8 cellular contexts compared by ENCODE assay signal in the genomic region with DNA sequence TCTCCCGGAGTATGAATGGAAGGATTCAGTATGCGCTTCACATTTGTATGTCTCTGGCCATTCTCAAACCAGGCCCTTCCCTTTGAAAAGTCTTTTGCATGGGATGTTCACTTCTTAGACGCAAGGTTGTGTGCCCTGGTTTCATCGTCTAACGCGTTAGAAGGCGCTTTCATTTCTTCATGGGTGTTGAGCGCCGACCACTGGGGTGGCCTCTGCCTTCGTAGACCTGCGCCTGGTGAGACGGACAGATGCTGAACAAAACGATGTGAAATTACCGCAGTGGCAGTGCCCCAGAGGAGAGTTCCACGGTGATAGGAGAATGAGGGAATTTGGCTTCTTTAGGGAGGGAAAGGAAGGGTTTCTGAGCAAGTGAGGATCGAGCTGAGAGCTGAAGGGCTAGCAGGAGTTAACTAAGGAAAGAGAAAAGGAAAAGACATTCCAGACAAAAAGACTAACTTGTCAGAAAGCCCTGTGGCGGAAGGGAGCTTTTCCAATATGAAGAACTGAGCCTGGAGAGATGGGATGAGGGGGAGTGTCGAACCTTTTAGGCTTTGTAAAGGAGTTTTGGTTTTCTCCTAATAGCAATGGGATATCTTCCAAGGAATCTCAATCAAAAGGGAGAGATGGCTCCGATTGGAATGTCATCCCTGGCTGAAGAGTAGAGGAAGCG. TPM values are rescaled to one million over a fixed set of nuclear protein-coding genes. Genes with fewer than 3 reads are reported as not detected.
DNase-seq lines count a peak whose midpoint lies in the region; TF ChIP-seq lines count a peak whose summit lies in the region.

No MANE protein-coding gene starts in this region.

- H3K36me3 ChIP-seq in right atrium auricular region = no peaks in the 10 kb centered on the region
- H3K36me3 ChIP-seq in skeletal muscle satellite cell (ENCODE audit: insufficient read depth, low read length) = no peaks in the 10 kb centered on the region

- H3K9ac ChIP-seq in skeletal muscle satellite cell (ENCODE audit: low read depth, low read length) = peak overlapping the region; percentile 95

- no peaks in the 10 kb centered on the region for H3K27me3 ChIP-seq in right atrium auricular region
- H3K27me3 ChIP-seq in skeletal muscle satellite cell (ENCODE audit: control insufficient read depth, insufficient read depth, low read length) = no peaks in the 10 kb centered on the region

- H3K9me3 ChIP-seq in right atrium auricular region = no peaks in the 10 kb centered on the region
- H3K9me3 ChIP-seq in skeletal muscle satellite cell (replicated peaks; ENCODE audit: low read length) = no peaks in the 10 kb centered on the region

- H3K4me1 ChIP-seq in right atrium auricular region (peaks cover 0 to 57% of the 10 kb centered on the region in 2 donors), skeletal muscle satellite cell (ENCODE audit: control insufficient read depth, insufficient read depth, low read length) (peaks cover 33% of the 10 kb centered on the region)

- peak overlapping the region; percentile 87 for H3K4me2 ChIP-seq in skeletal muscle satellite cell (ENCODE audit: low read length)

- DNase-seq in NCI-H146 (lab: John Stamatoyannopoulos, UW) (peak; percentile 56), NCI-H146 treated with DMSO at 0.1 percent for 48 hours (lab: John Stamatoyannopoulos, UW; ENCODE audit: unreplicated experiment) (no peak), HFF-Myc (ENCODE audit: extremely low read depth, low read depth) (no peak), NCI-H69 (lab: John Stamatoyannopoulos, UW) (peak; percentile 55), right atrium auricular region (ENCODE audit: low spot score) (no peak), NCI-H1694 (lab: John Stamatoyannopoulos, UW) (no peak)
- peak; percentile 43 for DNase-seq in activated effector memory CD4-positive, alpha-beta T cell treated with Interleukin-2 at 50 U/mL for 16 hours

- H3K27ac ChIP-seq in right atrium auricular region = peak overlapping the region; percentile 92 to 94

- H3K4me3 ChIP-seq in HFF-Myc (replicated peaks; ENCODE audit: low read depth, low read length) = peak overlapping the region; percentile 97
- H3K4me3 ChIP-seq in right atrium auricular region = peak overlapping the region; percentile 72 to 92
- H3K4me3 ChIP-seq in skeletal muscle satellite cell (ENCODE audit: low read length) = peak overlapping the region; percentile 83

- no peak for TF ChIP-seq CTCF in HFF-Myc (IDR thresholded peaks at IDR 0.05; ENCODE audit: low read depth, low read length, missing control alignments)
- TF ChIP-seq CTCF in right atrium auricular region (IDR thresholded peaks at IDR 0.05) = peak in 1 of 2 donors; percentile 30

RNA-seq across cellular contexts. Expression of a gene that starts 0.9 kb away (rescaled TPM):
- total RNA-seq in right atrium auricular region = 10 to 100 TPM; 13.4 to 18.9 TPM
- 14.6 and 17.5 TPM in 2 replicates for total RNA-seq in skeletal muscle satellite cell (2012; rRNA removed)

RNA-seq across cellular contexts. Expression of a gene that starts 1.3 kb away (rescaled TPM):
- total RNA-seq in right atrium auricular region = 10 to 100 TPM; 15.9 to 16.1 TPM
- total RNA-seq in skeletal muscle satellite cell (2012; rRNA removed) = 12.5 and 15.7 TPM in 2 replicates

RNA-seq across cellular contexts. Expression of a gene that starts 38.0 kb away (rescaled TPM):
- total RNA-seq in right atrium auricular region = 10 to 100 TPM; 15.4 to 18.0 TPM
- total RNA-seq in skeletal muscle satellite cell (2012; rRNA removed) = 18.8 and 26.0 TPM in 2 replicates

Comparison
In these comparisons a context has a peak if more than half of its experiments do, and no peak if none do; other contexts are left out.
1. DNase-seq: peak in NCI-H146 (single experiment), NCI-H69 (single experiment) and activated effector memory CD4-positive, alpha-beta T cell treated with Interleukin-2 at 50 U/mL for 16 hours (single experiment); none in NCI-H146 treated with DMSO at 0.1 percent for 48 hours (single experiment), HFF-Myc (single experiment), right atrium auricular region (single experiment) and NCI-H1694 (single experiment).
2. Peak in every context shown above with its lines, with median percentiles within 50 percentile points of each other: H3K4me3 ChIP-seq.